Comparison of ENCODE assay signal across 8 cellular contexts in genomic region chr7:151232272-151233110, GRCh38. TPM values are rescaled to one million over a fixed set of nuclear protein-coding genes. Genes with fewer than 3 reads are reported as not detected.
A peak's percentile ranks its signal among the peaks of the same experiment; 100 is the strongest.
DNase-seq lines count a peak whose midpoint lies in the region; ATAC-seq and TF ChIP-seq lines count a peak whose summit lies in the region.

CHPF2 (plus strand) TSS chr7:151232483; CDS start chr7:151234012, 1,529 bp downstream.

- H3K9me3 Mint-ChIP-seq in activated CD4-positive, alpha-beta T cell treated with anti-CD3 and anti-CD28 coated beads for 36 hours (ENCODE audit: low read depth) = no peaks in the 10 kb centered on the region
- H3K9me3 Mint-ChIP-seq in chondrocyte (ENCODE audit: low read depth) = no peaks in the 10 kb centered on the region

- peak; percentile 34 for TF ChIP-seq CTCF in chondrocyte (IDR thresholded peaks at IDR 0.05)

- CTCF ChIA-PET in activated CD4-positive, alpha-beta T cell treated with anti-CD3 and anti-CD28 coated beads for 36 hours (lab: Charles Lee) = interaction anchor here (0.5 to 3.8 kb wide), 5 partner anchors 11 to 896 kb away, joined by 3 to 41 read pairs (median 4); no protein-coding TSS in a partner anchor

- H3K4me1 Mint-ChIP-seq in activated CD4-positive, alpha-beta T cell treated with anti-CD3 and anti-CD28 coated beads for 36 hours = peaks cover 34% of the 10 kb centered on the region
- H3K4me1 Mint-ChIP-seq in chondrocyte (ENCODE audit: low read depth) = peaks cover 47% of the 10 kb centered on the region

- peak within 1 kb of the TSS; percentile 98 for H3K4me3 Mint-ChIP-seq in activated CD4-positive, alpha-beta T cell treated with anti-CD3 and anti-CD28 coated beads for 36 hours
- H3K4me3 Mint-ChIP-seq in chondrocyte (ENCODE audit: unreplicated experiment) = peak within 1 kb of the TSS; percentile 100

- peaks cover 26% of the 10 kb centered on the region for H3K36me3 Mint-ChIP-seq in activated CD4-positive, alpha-beta T cell treated with anti-CD3 and anti-CD28 coated beads for 36 hours (ENCODE audit: low read depth)
- peaks cover 8% of the 10 kb centered on the region for H3K36me3 Mint-ChIP-seq in chondrocyte (ENCODE audit: low read depth)

- ATAC-seq in GM19023 (IDR thresholded peaks at IDR 0.05; ENCODE audit: unreplicated experiment) (peak; percentile 99), HG03196 (IDR thresholded peaks at IDR 0.05; ENCODE audit: unreplicated experiment) (peak; percentile 94)
- peak; percentile 90 for ATAC-seq in activated CD4-positive, alpha-beta T cell treated with anti-CD3 and anti-CD28 coated beads for 36 hours

- H3K27me3 Mint-ChIP-seq in activated CD4-positive, alpha-beta T cell treated with anti-CD3 and anti-CD28 coated beads for 36 hours = no peaks in the 10 kb centered on the region
- no peaks in the 10 kb centered on the region for H3K27me3 Mint-ChIP-seq in chondrocyte (ENCODE audit: low read depth)

- H3K27ac Mint-ChIP-seq in activated CD4-positive, alpha-beta T cell treated with anti-CD3 and anti-CD28 coated beads for 36 hours = peak within 1 kb of the TSS; percentile 99
- peak within 1 kb of the TSS; percentile 100 for H3K27ac Mint-ChIP-seq in chondrocyte (ENCODE audit: unreplicated experiment)

- POLR2A ChIA-PET in activated CD4-positive, alpha-beta T cell treated with anti-CD3 and anti-CD28 coated beads for 36 hours (lab: Charles Lee) = no interaction called here

- intact Hi-C loops in activated CD4-positive, alpha-beta T cell treated with anti-CD3 and anti-CD28 coated beads for 36 hours (cut with DNase I, micrococcal nuclease) = loop anchor here in 1 of 2 experiments (1.0 to 2.0 kb wide), 5 partner anchors 12 to 400 kb away; partner anchors contain the start of genes FASTK and RHEB

- DNase-seq in AG20443 (ENCODE audit: low spot score) (peak; percentile 96), NCI-H510A (lab: John Stamatoyannopoulos, UW) (peak; percentile 47), chondrocyte (ENCODE audit: low spot score) (no peak), kidney tubule cell (ENCODE audit: low spot score) (peak; percentile 88)
- DNase-seq in activated CD4-positive, alpha-beta T cell treated with anti-CD3 and anti-CD28 coated beads for 36 hours = peak; percentile 95
- DNase-seq in stimulated activated CD4-positive, alpha-beta T cell treated with anti-CD3 and anti-CD28 coated beads, Interleukin-1b, Interleukin-23, amount 100 ng/mL, for 24 hours (ENCODE audit: low read depth in 4 of 4, low spot score in 1 of 4) = peak; percentile 71 to 87 (median 79)

RNA-seq across cellular contexts. Expression of gene CHPF2, which starts in this region (rescaled TPM):
- 10 to 100 TPM; 20.7 to 27.3 TPM for total RNA-seq in activated CD4-positive, alpha-beta T cell treated with anti-CD3 and anti-CD28 coated beads for 36 hours
- 98.3 to 135 TPM (median 101 TPM) in 3 replicates for total RNA-seq in chondrocyte
